Comparison of ENCODE assay signal across 40 cellular contexts in genomic region chr2:135851858-135852257, GRCh38. TPM values are rescaled to one million over a fixed set of nuclear protein-coding genes. Genes with fewer than 3 reads are reported as not detected.
"Had no signal": no experiment of that assay in that cellular context is flagged by ENCODE, and none has a peak within 500 bp of the region (broad histone marks: within the 10 kb centered on the region; RNA-seq: fewer than 3 reads in every experiment).

No MANE protein-coding gene starts in this region.

- H3K27ac Mint-ChIP-seq: activated CD8-positive, alpha-beta memory T cell treated with anti-CD3 and anti-CD28 coated beads, Interleukin-2, amount 10 ng/mL, durations not matched to agents 7 days and 5 days; activated naive CD4-positive, alpha-beta T cell treated with anti-CD3 and anti-CD28 coated beads, Interleukin-2, amount 50 U/mL, for 24 hours; activated naive CD8-positive, alpha-beta T cell treated with anti-CD3 and anti-CD28 coated beads, Interleukin-2, amount 10 ng/mL, durations not matched to agents 7 days and 5 days; activated T-cell treated with anti-CD3 and anti-CD28 coated beads, Interleukin-2, amount 50 U/mL, for 72 hours; activated T-helper 17 cell treated with anti-CD3 and anti-CD28 coated beads, Interleukin-2, amount 50 U/mL, for 72 hours had no signal

- H3K4me3 Mint-ChIP-seq: activated CD4-positive, alpha-beta memory T cell treated with anti-CD3 and anti-CD28 coated beads, Interleukin-2, amount 10 ng/mL, durations not matched to agents 7 days and 5 days; activated CD8-positive, alpha-beta memory T cell treated with anti-CD3 and anti-CD28 coated beads, Interleukin-2, amount 10 ng/mL, durations not matched to agents 7 days and 5 days; activated naive CD4-positive, alpha-beta T cell treated with anti-CD3 and anti-CD28 coated beads, Interleukin-2, amount 50 U/mL, for 24 hours; activated naive CD8-positive, alpha-beta T cell treated with anti-CD3 and anti-CD28 coated beads, Interleukin-2, amount 10 ng/mL, durations not matched to agents 7 days and 5 days; activated T-cell treated with anti-CD3 and anti-CD28 coated beads, Interleukin-2, amount 50 U/mL, for 72 hours; activated T-helper 17 cell treated with anti-CD3 and anti-CD28 coated beads, Interleukin-2, amount 50 U/mL, for 72 hours; brain had no signal

- DNase-seq: activated CD4-positive, alpha-beta memory T cell treated with anti-CD3 and anti-CD28 coated beads, Interleukin-2, amount 10 ng/mL, durations not matched to agents 7 days and 5 days; activated CD4-positive, alpha-beta T cell treated with anti-CD3 and anti-CD28 coated beads for 1 hour; activated CD4-positive, alpha-beta T cell treated with anti-CD3 and anti-CD28 coated beads for 48 hours; activated CD4-positive, CD25-positive, alpha-beta regulatory T cell; activated CD8-positive, alpha-beta memory T cell treated with anti-CD3 and anti-CD28 coated beads for 24 hours; activated CD8-positive, alpha-beta memory T cell treated with anti-CD3 and anti-CD28 coated beads, Interleukin-2, amount 10 ng/mL, durations not matched to agents 7 days and 5 days; activated CD8-positive, alpha-beta memory T cell treated with anti-CD3 and anti-CD28 coated beads, Interleukin-2, amount 50 U/mL, for 48 hours; activated effector memory CD4-positive, alpha-beta T cell treated with anti-CD3 and anti-CD28 coated beads, Interleukin-2, amount 50 U/mL, for 16 hours; activated naive CD4-positive, alpha-beta T cell treated with Interleukin-2 at 50 U/mL for 16 hours; activated naive CD8-positive, alpha-beta T cell treated with anti-CD3 and anti-CD28 coated beads, Interleukin-2, amount 10 ng/mL, durations not matched to agents 7 days and 5 days; activated T-cell treated with anti-CD3 and anti-CD28 coated beads, Interleukin-2, amount 50 U/mL, for 72 hours; adrenal gland; caudate nucleus; cerebellar nuclear complex; Karpas-422; MG63; NCI-H1048; NCI-H1105 treated with DMSO at 0.1 percent for 48 hours; NCI-H1436; NCI-H1694; NCI-H1930; NCI-H2081 treated with DMSO at 0.1 percent for 48 hours; NCI-H345; NCI-H524 treated with DMSO at 0.1 percent for 48 hours; NCI-H748 treated with DMSO at 0.1 percent for 48 hours; NK-92 treated with Interleukin-12 subunit alpha and Interleukin-12 subunit beta, amount 100 ng/mL, for 24 hours; PC-3; Peyer's patch; RPMI8226; SHP77 treated with DMSO at 0.1 percent for 48 hours; SW 1271; T-helper 1 cell; T-helper 2 cell; T-helper 9 cell had no signal

- H3K27ac ChIP-seq: adrenal gland, Peyer's patch, SJSA1, VCaP had no signal

- H3K4me3 ChIP-seq: adrenal gland, MG63, Peyer's patch, SJSA1 had no signal

- H3K9me3 Mint-ChIP-seq: activated CD4-positive, alpha-beta memory T cell treated with anti-CD3 and anti-CD28 coated beads, Interleukin-2, amount 10 ng/mL, durations not matched to agents 7 days and 5 days; activated naive CD4-positive, alpha-beta T cell treated with anti-CD3 and anti-CD28 coated beads, Interleukin-2, amount 50 U/mL, for 24 hours; activated naive CD8-positive, alpha-beta T cell treated with anti-CD3 and anti-CD28 coated beads, Interleukin-2, amount 10 ng/mL, durations not matched to agents 7 days and 5 days; activated T-cell treated with anti-CD3 and anti-CD28 coated beads, Interleukin-2, amount 50 U/mL, for 72 hours; activated T-helper 17 cell treated with anti-CD3 and anti-CD28 coated beads, Interleukin-2, amount 50 U/mL, for 72 hours; brain had no signal

- H3K9me3 ChIP-seq: adrenal gland, MG63, Peyer's patch, SJSA1 had no signal

- H3K4me1 ChIP-seq: adrenal gland, Peyer's patch, SJSA1 had no signal

- H3K27me3 ChIP-seq: adrenal gland, MG63, Peyer's patch, SJSA1 had no signal

- H3K4me1 Mint-ChIP-seq: activated naive CD4-positive, alpha-beta T cell treated with anti-CD3 and anti-CD28 coated beads, Interleukin-2, amount 50 U/mL, for 24 hours; brain had no signal

- ATAC-seq: activated CD8-positive, alpha-beta memory T cell treated with anti-CD3 and anti-CD28 coated beads, Interleukin-2, amount 10 ng/mL, durations not matched to agents 7 days and 5 days; activated T-cell treated with anti-CD3 and anti-CD28 coated beads, Interleukin-2, amount 50 U/mL, for 72 hours; activated T-helper 17 cell treated with anti-CD3 and anti-CD28 coated beads, Interleukin-2, amount 50 U/mL, for 72 hours; PC-3 had no signal

- H3K27me3 Mint-ChIP-seq: activated CD4-positive, alpha-beta memory T cell treated with anti-CD3 and anti-CD28 coated beads, Interleukin-2, amount 10 ng/mL, durations not matched to agents 7 days and 5 days; activated CD8-positive, alpha-beta memory T cell treated with anti-CD3 and anti-CD28 coated beads, Interleukin-2, amount 10 ng/mL, durations not matched to agents 7 days and 5 days; activated naive CD4-positive, alpha-beta T cell treated with anti-CD3 and anti-CD28 coated beads, Interleukin-2, amount 50 U/mL, for 24 hours; activated naive CD8-positive, alpha-beta T cell treated with anti-CD3 and anti-CD28 coated beads, Interleukin-2, amount 10 ng/mL, durations not matched to agents 7 days and 5 days; activated T-helper 17 cell treated with anti-CD3 and anti-CD28 coated beads, Interleukin-2, amount 50 U/mL, for 72 hours had no signal

RNA-seq across cellular contexts. Expression of gene LCT, which starts 14.9 kb away (rescaled TPM):
- total RNA-seq: bronchial epithelial cell, PC-3, SJSA1 had no signal
